Comparison of ENCODE assay signal across 8 cellular contexts in the genomic region with DNA sequence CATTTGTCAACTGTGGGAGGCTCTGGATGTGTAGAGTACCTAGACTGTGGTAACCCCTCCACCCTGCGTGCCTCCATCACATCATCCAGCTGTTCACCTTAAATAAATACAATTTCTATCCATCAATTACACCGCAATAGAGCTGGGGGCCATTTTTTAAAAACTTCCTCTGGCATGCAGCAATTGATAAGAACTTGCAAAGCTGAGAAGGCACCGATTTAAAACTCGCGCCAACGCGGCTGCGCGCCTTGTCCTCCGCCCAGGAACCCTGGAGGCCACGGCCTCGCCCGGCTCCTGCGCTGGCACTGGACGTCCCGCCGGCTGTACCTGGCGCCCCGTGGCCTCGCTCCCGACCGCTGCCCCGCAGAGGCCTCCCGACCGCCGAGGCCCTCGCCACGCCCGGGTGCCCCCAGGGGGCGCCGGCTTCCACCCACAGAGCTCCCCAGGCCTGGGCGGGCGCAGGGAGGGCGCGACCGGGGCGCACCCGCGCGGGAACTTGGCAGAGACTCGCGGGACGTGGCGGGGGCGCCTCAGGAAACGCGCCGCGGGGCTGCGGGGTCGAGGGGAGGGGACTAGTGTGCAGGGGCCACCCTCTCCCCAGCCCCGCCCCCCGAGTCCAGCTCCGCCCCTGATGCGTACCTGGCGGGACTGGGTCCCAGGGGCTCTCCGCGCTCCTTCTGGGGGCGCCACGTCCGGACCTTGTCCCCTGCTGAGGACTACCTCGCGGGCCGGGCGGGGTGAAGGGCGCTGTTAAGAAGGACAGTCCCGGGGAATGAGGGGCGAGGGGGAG.
DNase-seq lines count a peak whose midpoint lies in the region; ATAC-seq and TF ChIP-seq lines count a peak whose summit lies in the region.

No MANE protein-coding gene starts in this region.

- H3K36me3 Mint-ChIP-seq in memory B cell, result no peaks in the 10 kb centered on the region
- no peaks in the 10 kb centered on the region for H3K36me3 Mint-ChIP-seq in T-helper 2 cell treated with Interferon-gamma antibody and Interleukin-4, amounts not matched to agents 5 μg/mL and 100 μg/mL, for 36 hours (ENCODE audit: low read depth)

- TF ChIP-seq CTCF in coronary artery (IDR thresholded peaks at IDR 0.05), result no peak

- ATAC-seq in Right ventricle myocardium inferior (peak; percentile 78), memory B cell (ENCODE audit: low read depth) (peak; percentile 34)

- no peaks in the 10 kb centered on the region for H3K9me3 ChIP-seq in thymus (ENCODE audit: control insufficient read depth)

- H3K4me3 ChIP-seq in coronary artery, result peak overlapping the region; percentile 62
- peak overlapping the region; percentile 31 for H3K4me3 ChIP-seq in thymus (ENCODE audit: low read length)

- no peaks in the 10 kb centered on the region for H3K36me3 ChIP-seq in thymus (ENCODE audit: control insufficient read depth, insufficient read depth)

- H3K4me1 ChIP-seq in thymus (ENCODE audit: control insufficient read depth, insufficient read depth, low read length), result no peaks in the 10 kb centered on the region

- intact Hi-C loops in Right ventricle myocardium inferior (cut with DNase I) (loop anchor here (1.0 to 5.0 kb wide), 2 partner anchors 82 to 103 kb away; no protein-coding TSS in a partner anchor), cardiac septum (cut with DNase I) (loop anchor here (5.0 kb wide), 2 partner anchors 87 to 103 kb away; no protein-coding TSS in a partner anchor)

- H3K4me3 Mint-ChIP-seq in memory B cell, result no peak overlapping the region
- no peak overlapping the region for H3K4me3 Mint-ChIP-seq in T-helper 2 cell treated with Interferon-gamma antibody and Interleukin-4, amounts not matched to agents 5 μg/mL and 100 μg/mL, for 36 hours

- DNase-seq in Right ventricle myocardium inferior (ENCODE audit: missing footprints) (no peak), cardiac septum (ENCODE audit: low spot score) (no peak), coronary artery (ENCODE audit: low spot score) (no peak), memory B cell (ENCODE audit: low spot score in 2 of 2) (no peak), DMS114 treated with DMSO at 0.1 percent for 48 hours (lab: John Stamatoyannopoulos, UW; ENCODE audit: unreplicated experiment) (no peak), NOMO-1 treated with dmso at 0.1 percent for 144 hours (lab: John Stamatoyannopoulos, UW; ENCODE audit: unreplicated experiment) (no peak)
- no peak for DNase-seq in T-helper 2 cell treated with Interferon-gamma antibody and Interleukin-4, amounts not matched to agents 5 μg/mL and 100 μg/mL, for 36 hours (ENCODE audit: low spot score)

- H3K27ac Mint-ChIP-seq in memory B cell, result no peak overlapping the region
- H3K27ac Mint-ChIP-seq in T-helper 2 cell treated with Interferon-gamma antibody and Interleukin-4, amounts not matched to agents 5 μg/mL and 100 μg/mL, for 36 hours, result no peak overlapping the region

- peaks cover 41% of the 10 kb centered on the region for H3K27me3 Mint-ChIP-seq in memory B cell
- H3K27me3 Mint-ChIP-seq in T-helper 2 cell treated with Interferon-gamma antibody and Interleukin-4, amounts not matched to agents 5 μg/mL and 100 μg/mL, for 36 hours (ENCODE audit: low read depth), result peaks cover 52% of the 10 kb centered on the region

- peaks cover 3% of the 10 kb centered on the region for H3K4me1 Mint-ChIP-seq in memory B cell
- H3K4me1 Mint-ChIP-seq in T-helper 2 cell treated with Interferon-gamma antibody and Interleukin-4, amounts not matched to agents 5 μg/mL and 100 μg/mL, for 36 hours (ENCODE audit: low read depth), result no peaks in the 10 kb centered on the region

- WGBS in thymus, result 3% methylated on average over 68 of the region's 68 CpGs

- peaks cover 4% of the 10 kb centered on the region for H3K9me3 Mint-ChIP-seq in memory B cell
- H3K9me3 Mint-ChIP-seq in T-helper 2 cell treated with Interferon-gamma antibody and Interleukin-4, amounts not matched to agents 5 μg/mL and 100 μg/mL, for 36 hours, result no peaks in the 10 kb centered on the region

- no peak overlapping the region for H3K27ac ChIP-seq in coronary artery
- no peak overlapping the region for H3K27ac ChIP-seq in thymus (ENCODE audit: low read depth)

- H3K27me3 ChIP-seq in thymus (ENCODE audit: control insufficient read depth, insufficient read depth), result peaks cover 47% of the 10 kb centered on the region
